ENCODE assay signal across 13 cellular contexts in genomic region chr20:51731771-51732453, GRCh38. TPM values are rescaled to one million over a fixed set of nuclear protein-coding genes. Genes with fewer than 3 reads are reported as not detected.
DNase-seq lines count a peak whose midpoint lies in the region; ATAC-seq and TF ChIP-seq lines count a peak whose summit lies in the region.
"Had no signal": no experiment of that assay in that cellular context is flagged by ENCODE, and none has a peak within 500 bp of the region (broad histone marks: within the 10 kb centered on the region; RNA-seq: fewer than 3 reads in every experiment).

No MANE protein-coding gene starts in this region.

- no peaks in the 10 kb centered on the region for H3K9me3 Mint-ChIP-seq in activated T-cell treated with anti-CD3 and anti-CD28 coated beads, Interleukin-2, amount 50 U/mL, for 4 hours
- no peaks in the 10 kb centered on the region for H3K9me3 Mint-ChIP-seq in type B pancreatic cell
- H3K9me3 Mint-ChIP-seq: effector memory CD8-positive, alpha-beta T cell had no signal

- H2BK15ac ChIP-seq in neuronal stem cell (ENCODE audit: low read length): peak overlapping the region; percentile 1

- no peak overlapping the region for H2BK5ac ChIP-seq in neuronal stem cell (ENCODE audit: low read length)

- no peak overlapping the region for H3K14ac ChIP-seq in neuronal stem cell (ENCODE audit: low read length)

- no peak overlapping the region for H2BK120ac ChIP-seq in neuronal stem cell (ENCODE audit: low read depth, low read length)

- no peak overlapping the region for H4K8ac ChIP-seq in neuronal stem cell (ENCODE audit: low read depth, low read length)

- H3K9ac ChIP-seq in duodenal mucosa (ENCODE audit: low read depth in 1 of 2, low read length in 2 of 2): no peak overlapping the region
- H3K9ac ChIP-seq in neuronal stem cell (ENCODE audit: low read depth, low read length, poor library complexity): no peak overlapping the region

- no peak overlapping the region for H3K4me2 ChIP-seq in neuronal stem cell (ENCODE audit: insufficient read depth, low read length, poor library complexity, severe bottlenecking)

- H3K4me3 ChIP-seq in duodenal mucosa (ENCODE audit: low read depth in 1 of 2, low read length in 2 of 2): peak overlapping the region in 1 of 2 donors; percentile 20
- no peak overlapping the region for H3K4me3 ChIP-seq in neuronal stem cell (ENCODE audit: low read length in 2 of 2)

- no peaks in the 10 kb centered on the region for H3K36me3 Mint-ChIP-seq in activated T-cell treated with anti-CD3 and anti-CD28 coated beads, Interleukin-2, amount 50 U/mL, for 4 hours (ENCODE audit: insufficient read depth)
- peaks cover 3% of the 10 kb centered on the region for H3K36me3 Mint-ChIP-seq in type B pancreatic cell

- no peak overlapping the region for H2AFZ ChIP-seq in neuronal stem cell (ENCODE audit: low read length)

- H3K23ac ChIP-seq in neuronal stem cell (ENCODE audit: low read depth, low read length, poor library complexity): no peak overlapping the region

- H3K27ac Mint-ChIP-seq in type B pancreatic cell: peak overlapping the region; percentile 6
- H3K27ac Mint-ChIP-seq: B cell; effector memory CD8-positive, alpha-beta T cell had no signal

- no peak for TF ChIP-seq CTCF in type B pancreatic cell (conservative IDR thresholded peaks at IDR 0.05)

- H4K91ac ChIP-seq in neuronal stem cell (ENCODE audit: low read depth, low read length, poor library complexity): no peak overlapping the region

- H3K27ac ChIP-seq in duodenal mucosa (ENCODE audit: low read depth, low read length) (peak overlapping the region; percentile 17), neuronal stem cell (replicated peaks; ENCODE audit: low read length) (no peak overlapping the region)

- peaks cover 3% of the 10 kb centered on the region for H3K4me1 Mint-ChIP-seq in activated T-cell treated with anti-CD3 and anti-CD28 coated beads, Interleukin-2, amount 50 U/mL, for 4 hours (ENCODE audit: low read depth)
- peaks cover 26% of the 10 kb centered on the region for H3K4me1 Mint-ChIP-seq in type B pancreatic cell (ENCODE audit: unreplicated experiment)
- H3K4me1 Mint-ChIP-seq: B cell had no signal

- H3K4me1 ChIP-seq in duodenal mucosa (ENCODE audit: control insufficient read depth in 1 of 2, insufficient read depth in 2 of 2, low read length in 2 of 2): peaks cover 11 to 27% of the 10 kb centered on the region in 2 donors
- peaks cover 5 to 7% of the 10 kb centered on the region in 2 donors for H3K4me1 ChIP-seq in neuronal stem cell (ENCODE audit: control insufficient read depth in 2 of 2, insufficient read depth in 1 of 2, low read depth in 1 of 2, low read length in 2 of 2)

- no peak overlapping the region for H3K4ac ChIP-seq in neuronal stem cell (ENCODE audit: low read length)

- no peaks in the 10 kb centered on the region for H3K27me3 ChIP-seq in duodenal mucosa (ENCODE audit: control insufficient read depth in 1 of 2, insufficient read depth in 2 of 2, low read length in 2 of 2)
- H3K27me3 ChIP-seq in neuronal stem cell (ENCODE audit: control insufficient read depth in 3 of 3, insufficient read depth in 3 of 3, low read depth in 1 of 3, low read length in 3 of 3): no peaks in the 10 kb centered on the region

- H2BK12ac ChIP-seq in neuronal stem cell (ENCODE audit: low read length): no peak overlapping the region

- no CpG with 5 or more reads among the region's 17 CpGs for WGBS in neuronal stem cell (ENCODE audit: extremely low coverage in 2 of 2, insufficient read length in 2 of 2, insufficient replicate concordance in 1 of 2), 2 donors

- no peaks in the 10 kb centered on the region for H3K79me1 ChIP-seq in neuronal stem cell (ENCODE audit: low read depth, low read length)

- peak overlapping the region; percentile 51 for H3K4me3 Mint-ChIP-seq in activated T-cell treated with anti-CD3 and anti-CD28 coated beads, Interleukin-2, amount 50 U/mL, for 4 hours
- H3K4me3 Mint-ChIP-seq in type B pancreatic cell: no peak overlapping the region
- H3K4me3 Mint-ChIP-seq: B cell; effector memory CD8-positive, alpha-beta T cell had no signal

- no peaks in the 10 kb centered on the region for H3K9me3 ChIP-seq in duodenal mucosa (ENCODE audit: control insufficient read depth in 1 of 2, low read length in 2 of 2)
- H3K9me3 ChIP-seq in neuronal stem cell (replicated peaks in 1 of 2; ENCODE audit: control insufficient read depth in 2 of 2, insufficient read depth in 1 of 2, low read depth in 1 of 2, low read length in 2 of 2): peaks cover 0 to 2% of the 10 kb centered on the region in 2 donors

- H3K27me3 Mint-ChIP-seq in activated T-cell treated with anti-CD3 and anti-CD28 coated beads, Interleukin-2, amount 50 U/mL, for 4 hours (ENCODE audit: low read depth): peaks cover 4% of the 10 kb centered on the region
- no peaks in the 10 kb centered on the region for H3K27me3 Mint-ChIP-seq in type B pancreatic cell

- H3K36me3 ChIP-seq in duodenal mucosa (ENCODE audit: control insufficient read depth in 1 of 2, insufficient read depth in 2 of 2, low read length in 2 of 2): no peaks in the 10 kb centered on the region
- peaks cover 0 to 4% of the 10 kb centered on the region in 2 donors for H3K36me3 ChIP-seq in neuronal stem cell (replicated peaks in 1 of 2; ENCODE audit: control insufficient read depth in 2 of 2, insufficient read depth in 2 of 2, low read length in 2 of 2)

- no peak overlapping the region for H2AK5ac ChIP-seq in neuronal stem cell (ENCODE audit: low read depth, low read length)

- no peak for ATAC-seq in activated T-cell treated with anti-CD3 and anti-CD28 coated beads, Interleukin-2, amount 50 U/mL, for 4 hours
- no peak for ATAC-seq in GM18502 (IDR thresholded peaks at IDR 0.05; ENCODE audit: poor library complexity, unreplicated experiment)
- ATAC-seq: effector memory CD8-positive, alpha-beta T cell had no signal

- in situ Hi-C loops in KBM-7 (cut with MboI; ENCODE audit: low pct_unique_long_range_greater_than_20kb, low sequenced_read_pairs): no loop called here

- H3K18ac ChIP-seq in neuronal stem cell (ENCODE audit: low read length): peak overlapping the region; percentile 55

- no peak for DNase-seq in activated T-cell treated with anti-CD3 and anti-CD28 coated beads, Interleukin-2, amount 50 U/mL, for 4 hours
- DNase-seq in activated T-cell treated with anti-CD3 and anti-CD28 coated beads, Interleukin-2, amount 50 U/mL, for 1 hour: no peak
- DNase-seq in neuronal stem cell (ENCODE audit: low spot score) (no peak), type B pancreatic cell (ENCODE audit: extremely low spot score, unreplicated experiment) (no peak), KBM-7 (no peak)
- DNase-seq in activated naive CD4-positive, alpha-beta T cell treated with Interleukin-2 at 50 U/mL for 16 hours: no peak
- DNase-seq: activated CD8-positive, alpha-beta memory T cell treated with anti-CD3 and anti-CD28 coated beads, Interleukin-2, amount 50 U/mL, for 48 hours; effector memory CD8-positive, alpha-beta T cell; NCI-H446; retina had no signal

RNA-seq across cellular contexts. Expression of gene ATP9A, which starts 36.3 kb away (rescaled TPM):
- 1 to 10 TPM in 2 of 3 donors, under 1 TPM in 1; 0.30 to 1.2 (median 1.0) TPM for total RNA-seq in activated T-cell treated with anti-CD3 and anti-CD28 coated beads, Interleukin-2, amount 50 U/mL, for 4 hours
- 8.4 TPM for polyA plus RNA-seq in neuronal stem cell (2013, experiment 1 of 2)
- 8.9 TPM for polyA plus RNA-seq in neuronal stem cell (2013, experiment 2 of 2)
- total RNA-seq in type B pancreatic cell (ENCODE audit: low replicate concordance): 43.5 and 55.8 TPM in 2 replicates

Comparison
In these comparisons a context has a peak if more than half of its experiments do, and no peak if none do; other contexts are left out.
1. RNA of gene ATP9A, which starts 36.3 kb away (total RNA-seq): 43.5 to 55.8 TPM in type B pancreatic cell; 0.30 to 1.2 TPM in activated T-cell treated with anti-CD3 and anti-CD28 coated beads, Interleukin-2, amount 50 U/mL, for 4 hours; every median in the first group is over 10 times any median in the second.